ENCODE assay signal across 8 cellular contexts in genomic region chr10:102245101-102245931, GRCh38. TPM values are rescaled to one million over a fixed set of nuclear protein-coding genes. Genes with fewer than 3 reads are reported as not detected.
DNase-seq lines count a peak whose midpoint lies in the region; ATAC-seq and TF ChIP-seq lines count a peak whose summit lies in the region.

A gene with protein sequence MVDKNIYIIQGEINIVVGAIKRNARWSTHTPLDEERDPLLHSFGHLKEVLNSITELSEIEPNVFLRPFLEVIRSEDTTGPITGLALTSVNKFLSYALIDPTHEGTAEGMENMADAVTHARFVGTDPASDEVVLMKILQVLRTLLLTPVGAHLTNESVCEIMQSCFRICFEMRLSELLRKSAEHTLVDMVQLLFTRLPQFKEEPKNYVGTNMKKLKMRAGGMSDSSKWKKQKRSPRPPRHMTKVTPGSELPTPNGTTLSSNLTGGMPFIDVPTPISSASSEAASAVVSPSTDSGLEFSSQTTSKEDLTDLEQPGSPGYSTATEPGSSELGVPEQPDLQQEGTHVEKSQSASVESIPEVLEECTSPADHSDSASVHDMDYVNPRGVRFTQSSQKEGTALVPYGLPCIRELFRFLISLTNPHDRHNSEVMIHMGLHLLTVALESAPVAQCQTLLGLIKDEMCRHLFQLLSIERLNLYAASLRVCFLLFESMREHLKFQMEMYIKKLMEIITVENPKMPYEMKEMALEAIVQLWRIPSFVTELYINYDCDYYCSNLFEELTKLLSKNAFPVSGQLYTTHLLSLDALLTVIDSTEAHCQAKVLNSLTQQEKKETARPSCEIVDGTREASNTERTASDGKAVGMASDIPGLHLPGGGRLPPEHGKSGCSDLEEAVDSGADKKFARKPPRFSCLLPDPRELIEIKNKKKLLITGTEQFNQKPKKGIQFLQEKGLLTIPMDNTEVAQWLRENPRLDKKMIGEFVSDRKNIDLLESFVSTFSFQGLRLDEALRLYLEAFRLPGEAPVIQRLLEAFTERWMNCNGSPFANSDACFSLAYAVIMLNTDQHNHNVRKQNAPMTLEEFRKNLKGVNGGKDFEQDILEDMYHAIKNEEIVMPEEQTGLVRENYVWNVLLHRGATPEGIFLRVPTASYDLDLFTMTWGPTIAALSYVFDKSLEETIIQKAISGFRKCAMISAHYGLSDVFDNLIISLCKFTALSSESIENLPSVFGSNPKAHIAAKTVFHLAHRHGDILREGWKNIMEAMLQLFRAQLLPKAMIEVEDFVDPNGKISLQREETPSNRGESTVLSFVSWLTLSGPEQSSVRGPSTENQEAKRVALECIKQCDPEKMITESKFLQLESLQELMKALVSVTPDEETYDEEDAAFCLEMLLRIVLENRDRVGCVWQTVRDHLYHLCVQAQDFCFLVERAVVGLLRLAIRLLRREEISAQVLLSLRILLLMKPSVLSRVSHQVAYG (N-terminal part only) (plus strand): TSS chr10:102245532. CDS start chr10:102258939, 13,407 bp downstream.

- H3K27me3 Mint-ChIP-seq in activated T-helper 1 cell treated with anti-CD3 and anti-CD28 coated beads, Interleukin-12 subunit alpha, Interleukin-12 subunit beta, Interleukin-2, Interleukin-4 antibody, amounts not matched to agents 30 ng/mL and 10 ng/mL and 1 ng/mL, durations not matched to agents 14 hours and 24 hours and 36 hours (ENCODE audit: insufficient read depth) = peaks cover 9% of the 10 kb centered on the region

- in situ Hi-C loops in GM23248 (cut with MboI) = no loop called here

- peaks cover 32% of the 10 kb centered on the region; the same call in 1 of the 2 replicates for H4K20me1 ChIP-seq in DND-41 (ENCODE audit: insufficient read depth, low read length)
- peaks cover 13% of the 10 kb centered on the region for H4K20me1 ChIP-seq in GM23248 (ENCODE audit: insufficient read depth)

- H3K4me1 ChIP-seq in DND-41 (ENCODE audit: insufficient read depth, low read length) (peaks cover 33% of the 10 kb centered on the region), GM23248 (ENCODE audit: insufficient read depth) (peaks cover 32% of the 10 kb centered on the region), esophagus squamous epithelium (peaks cover 24 to 81% (median 37%) of the 10 kb centered on the region in 3 donors)

- 1% methylated on average over 47 of the region's 47 CpGs for WGBS in GM23248 (ENCODE audit: low coverage in 1 of 2, low lambda C conversion rate in 2 of 2, missing lambda C conversion rate in 2 of 2), 2 experiments
- WGBS in esophagus squamous epithelium, 2 donors = 0% methylated on average over 16 to 21 of the region's 47 CpGs

- peak in 3 of 4 donors; percentile 95 to 97 (median 96) for TF ChIP-seq POLR2A in esophagus squamous epithelium (IDR thresholded peaks at IDR 0.05)

- H3K27me3 ChIP-seq in DND-41 (ENCODE audit: insufficient read depth, low read length, poor library complexity) = no peaks in the 10 kb centered on the region
- H3K27me3 ChIP-seq in GM23248 (replicated peaks; ENCODE audit: insufficient read depth) = no peaks in the 10 kb centered on the region
- peaks cover 0 to 11% (median 0%) of the 10 kb centered on the region in 4 donors for H3K27me3 ChIP-seq in esophagus squamous epithelium

- H3K4me3 Mint-ChIP-seq in activated T-helper 1 cell treated with anti-CD3 and anti-CD28 coated beads, Interleukin-12 subunit alpha, Interleukin-12 subunit beta, Interleukin-2, Interleukin-4 antibody, amounts not matched to agents 30 ng/mL and 10 ng/mL and 1 ng/mL, durations not matched to agents 14 hours and 24 hours and 36 hours = peak within 1 kb of the TSS; percentile 96

- peak; percentile 95 for DNase-seq in DND-41
- peak; percentile 99 for DNase-seq in GM23248
- DNase-seq in Kasumi-1 (lab: John Stamatoyannopoulos, UW) = peak; percentile 100
- peak; percentile 100 for DNase-seq in RPMI7951 (ENCODE audit: low read depth)
- peak; percentile 90 for DNase-seq in activated T-helper 1 cell treated with anti-CD3 and anti-CD28 coated beads, Interleukin-12 subunit alpha, Interleukin-12 subunit beta, Interleukin-2, Interleukin-4 antibody, amounts not matched to agents 30 ng/mL and 10 ng/mL and 1 ng/mL, durations not matched to agents 14 hours and 24 hours and 36 hours (ENCODE audit: low spot score)
- DNase-seq in esophagus squamous epithelium (lab: John Stamatoyannopoulos, UW) = peak; percentile 79
- peak; percentile 100 for DNase-seq in myocyte (ENCODE audit: low read depth)
- peak; percentile 77 to 86 for DNase-seq in stimulated activated CD8-positive, alpha-beta memory T cell treated with anti-CD3 and anti-CD28 coated beads, Interleukin-7, amount 100 ng/mL, for 48 hours (ENCODE audit: extremely low read depth in 1 of 2, low read depth in 1 of 2)

- peak within 1 kb of the TSS; percentile 80 for H3K27ac ChIP-seq in DND-41 (ENCODE audit: low read length)
- H3K27ac ChIP-seq in GM23248 = peak within 1 kb of the TSS; percentile 88
- H3K27ac ChIP-seq in esophagus squamous epithelium = peak within 1 kb of the TSS; percentile 85 to 92 (median 91)

- H3F3A ChIP-seq in GM23248 (ENCODE audit: insufficient read depth) = peaks cover 25% of the 10 kb centered on the region

- TF ChIP-seq CTCF in DND-41 (IDR thresholded peaks at IDR 0.05; ENCODE audit: borderline replicate concordance, extremely low read depth, low read length, poor library complexity, severe bottlenecking) (no peak), esophagus squamous epithelium (IDR thresholded peaks at IDR 0.05) (peak in 1 of 6 experiments; percentile 11)

- H3K36me3 Mint-ChIP-seq in activated T-helper 1 cell treated with anti-CD3 and anti-CD28 coated beads, Interleukin-12 subunit alpha, Interleukin-12 subunit beta, Interleukin-2, Interleukin-4 antibody, amounts not matched to agents 30 ng/mL and 10 ng/mL and 1 ng/mL, durations not matched to agents 14 hours and 24 hours and 36 hours (ENCODE audit: low read depth) = peaks cover 17% of the 10 kb centered on the region

- H3K27ac Mint-ChIP-seq in activated T-helper 1 cell treated with anti-CD3 and anti-CD28 coated beads, Interleukin-12 subunit alpha, Interleukin-12 subunit beta, Interleukin-2, Interleukin-4 antibody, amounts not matched to agents 30 ng/mL and 10 ng/mL and 1 ng/mL, durations not matched to agents 14 hours and 24 hours and 36 hours = peak within 1 kb of the TSS; percentile 91

- peak; percentile 94 for ATAC-seq in DND-41 (ENCODE audit: insufficient read depth, low read depth)

- H3K9me3 ChIP-seq in DND-41 (ENCODE audit: insufficient read depth, low read length, severe bottlenecking) (no peaks in the 10 kb centered on the region), GM23248 (ENCODE audit: low read depth) (no peaks in the 10 kb centered on the region), esophagus squamous epithelium (no peaks in the 10 kb centered on the region)

- no peaks in the 10 kb centered on the region for H3K9me2 ChIP-seq in GM23248 (ENCODE audit: insufficient read depth)

- H3K4me2 ChIP-seq in DND-41 (ENCODE audit: insufficient read depth, low read length) = peak within 1 kb of the TSS; percentile 87
- peak within 1 kb of the TSS; percentile 98 for H3K4me2 ChIP-seq in GM23248 (ENCODE audit: unreplicated experiment)

- H3K79me2 ChIP-seq in DND-41 (ENCODE audit: insufficient read depth, low read length) (peaks cover 50% of the 10 kb centered on the region), GM23248 (ENCODE audit: insufficient read depth) (peaks cover 49% of the 10 kb centered on the region)

- no peaks in the 10 kb centered on the region for H3K9me3 Mint-ChIP-seq in activated T-helper 1 cell treated with anti-CD3 and anti-CD28 coated beads, Interleukin-12 subunit alpha, Interleukin-12 subunit beta, Interleukin-2, Interleukin-4 antibody, amounts not matched to agents 30 ng/mL and 10 ng/mL and 1 ng/mL, durations not matched to agents 14 hours and 24 hours and 36 hours

- H3K36me3 ChIP-seq in DND-41 (ENCODE audit: insufficient read depth, low read length) (peaks cover 14% of the 10 kb centered on the region), GM23248 (ENCODE audit: low read depth) (no peaks in the 10 kb centered on the region; the same call in 1 of the 2 replicates), esophagus squamous epithelium (peaks cover 0 to 6% (median 5%) of the 10 kb centered on the region in 3 donors)

- H2AFZ ChIP-seq in DND-41 (ENCODE audit: low read depth, low read length) = peak within 1 kb of the TSS; percentile 87
- H2AFZ ChIP-seq in GM23248 = peak within 1 kb of the TSS; percentile 92

- peaks cover 38% of the 10 kb centered on the region for H3K4me1 Mint-ChIP-seq in activated T-helper 1 cell treated with anti-CD3 and anti-CD28 coated beads, Interleukin-12 subunit alpha, Interleukin-12 subunit beta, Interleukin-2, Interleukin-4 antibody, amounts not matched to agents 30 ng/mL and 10 ng/mL and 1 ng/mL, durations not matched to agents 14 hours and 24 hours and 36 hours (ENCODE audit: low read depth)

- H3K4me3 ChIP-seq in DND-41 (ENCODE audit: low read depth in 1 of 2, low read length in 2 of 2) (peak within 1 kb of the TSS; percentile 57 to 74), GM23248 (peak within 1 kb of the TSS; percentile 99), esophagus squamous epithelium (peak within 1 kb of the TSS; percentile 70 to 95 (median 86))

- intact Hi-C loops in activated T-helper 1 cell treated with anti-CD3 and anti-CD28 coated beads, Interleukin-12 subunit alpha, Interleukin-12 subunit beta, Interleukin-2, Interleukin-4 antibody, amounts not matched to agents 30 ng/mL and 10 ng/mL and 1 ng/mL, durations not matched to agents 14 hours and 24 hours and 36 hours (cut with micrococcal nuclease) = loop anchor here (1.0 to 10.0 kb wide), 13 partner anchors 14 to 469 kb away; partner anchors contain the start of genes ACTR1A, ARL3, ARMH3 and CUEDC2
- intact Hi-C loops in esophagus squamous epithelium (cut with DNase I) = no loop called here

- peak within 1 kb of the TSS; percentile 63 for H3K9ac ChIP-seq in DND-41 (ENCODE audit: low read depth, low read length)
- peak within 1 kb of the TSS; percentile 93 for H3K9ac ChIP-seq in GM23248

RNA-seq across cellular contexts. Expression of the gene that starts here (rescaled TPM):
- total RNA-seq in GM23248 (2014; rRNA removed; shearing (Covaris generic)) = 43.9 and 48.7 TPM in 2 replicates
- polyA plus RNA-seq in GM23248 (2016; fragmentation: Nextera tagmentation; extraction: Ambion mirVana) = 28.1 and 29.8 TPM in 2 replicates
- total RNA-seq in RPMI7951 (2014; rRNA removed; shearing (Covaris generic)) = 23.9 and 31.0 TPM in 2 replicates
- total RNA-seq in activated T-helper 1 cell treated with anti-CD3 and anti-CD28 coated beads, Interleukin-12 subunit alpha, Interleukin-12 subunit beta, Interleukin-2, Interleukin-4 antibody, amounts not matched to agents 30 ng/mL and 10 ng/mL and 1 ng/mL, durations not matched to agents 14 hours and 24 hours and 36 hours = 46.7 TPM in 2 replicates
- 10 to 100 TPM; 22.5 to 39.0 (median 28.6) TPM for total RNA-seq in esophagus squamous epithelium
- 62.8 and 63.6 TPM in 2 replicates for total RNA-seq in myocyte
- 51.7 TPM for polyA plus RNA-seq in myocyte (2012)

Comparison
In these comparisons a context has a peak if more than half of its experiments do, and no peak if none do; other contexts are left out.
1. Peak in every context shown above with its lines: DNase-seq, ATAC-seq, H3K4me3 ChIP-seq and H3K27ac ChIP-seq.